ENCODE assay signal across 34 cellular contexts in the genomic region with DNA sequence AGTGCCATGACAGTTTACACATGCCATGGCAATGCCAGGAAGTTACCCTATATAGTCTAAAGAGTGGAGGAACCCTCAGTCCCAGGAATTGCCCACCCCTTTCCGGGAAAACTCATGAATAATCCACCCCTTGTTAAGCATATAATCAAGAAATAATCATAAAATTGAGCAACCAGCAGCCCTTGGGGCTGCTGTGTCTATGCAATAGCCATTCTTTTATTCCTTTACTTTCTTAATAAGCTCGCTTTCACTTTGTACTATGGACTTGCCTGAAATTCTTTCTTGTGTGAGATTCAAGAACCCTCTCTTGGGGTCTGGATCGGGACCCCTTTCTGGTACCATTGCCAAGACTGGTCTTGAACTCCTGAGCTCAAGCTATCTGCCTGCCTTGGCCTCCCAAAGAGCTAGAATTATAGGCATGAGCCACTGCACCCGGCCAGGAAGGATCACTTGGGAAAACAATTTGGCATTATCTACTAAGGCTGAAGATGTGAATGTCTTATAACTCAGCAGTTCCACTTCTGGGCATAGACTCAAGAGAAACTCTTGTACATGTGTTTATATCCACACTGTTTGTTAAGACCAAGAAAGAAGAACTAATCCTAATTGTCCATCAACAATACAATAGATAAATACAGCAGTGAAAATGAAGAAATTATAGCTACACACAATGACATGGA.
"Had no signal": no experiment of that assay in that cellular context is flagged by ENCODE, and none has a peak within 500 bp of the region (broad histone marks: within the 10 kb centered on the region; RNA-seq: fewer than 3 reads in every experiment).

No MANE protein-coding gene starts in this region.

- ATAC-seq: activated CD4-positive, CD25-positive, alpha-beta regulatory T cell treated with anti-CD3 and anti-CD28 coated beads, Interleukin-2, amount 50 U/mL, for 24 hours; activated CD8-positive, alpha-beta T cell treated with anti-CD3 and anti-CD28 coated beads for 36 hours; activated T-cell treated with anti-CD3 and anti-CD28 coated beads, Interleukin-2, amount 50 U/mL, for 4 hours; activated T-helper 17 cell treated with anti-CD3 and anti-CD28 coated beads, Interleukin-2, amount 50 U/mL, for 72 hours; foreskin keratinocyte; gastrocnemius medialis; T-helper 17 cell had no signal

- H3K27me3 Mint-ChIP-seq: brain had no signal

- H3K36me3 ChIP-seq: adrenal gland, ascending aorta, breast epithelium, cardiac muscle cell, colonic mucosa, esophagus squamous epithelium, gastrocnemius medialis, WERI-Rb-1 had no signal

- H3K27ac ChIP-seq: adrenal gland, ascending aorta, breast epithelium, cardiac muscle cell, colonic mucosa, epithelial cell of prostate, esophagus squamous epithelium, foreskin keratinocyte, gastrocnemius medialis, WERI-Rb-1 had no signal

- H3K4me1 ChIP-seq: ascending aorta, breast epithelium, colonic mucosa, esophagus squamous epithelium, foreskin keratinocyte, gastrocnemius medialis had no signal

- H3K4me1 Mint-ChIP-seq: activated B cell treated with CpG ODN at 0.5 μM for 24 hours; activated T-helper 17 cell treated with anti-CD3 and anti-CD28 coated beads, Interleukin-2, amount 50 U/mL, for 72 hours; brain; T-helper 17 cell had no signal

- H3K9me3 ChIP-seq: adrenal gland, ascending aorta, colonic mucosa, esophagus squamous epithelium, gastrocnemius medialis had no signal

- H3K27me3 ChIP-seq: adrenal gland, ascending aorta, breast epithelium, cardiac muscle cell, colonic mucosa, esophagus squamous epithelium, gastrocnemius medialis had no signal

- H3K36me3 Mint-ChIP-seq: brain had no signal

- H3K27ac Mint-ChIP-seq: activated B cell treated with CpG ODN at 0.5 μM for 24 hours; activated CD8-positive, alpha-beta T cell treated with anti-CD3 and anti-CD28 coated beads for 36 hours; activated naive CD8-positive, alpha-beta T cell; activated T-helper 17 cell treated with anti-CD3 and anti-CD28 coated beads, Interleukin-2, amount 50 U/mL, for 72 hours; brain; T-helper 17 cell; T-helper 2 cell treated with Interferon-gamma antibody and Interleukin-4, amounts not matched to agents 5 μg/mL and 100 μg/mL, for 36 hours had no signal

- DNase-seq: activated B cell treated with CpG ODN at 0.5 μM for 24 hours; activated CD4-positive, alpha-beta T cell treated with anti-CD3 and anti-CD28 coated beads for 48 hours; activated CD4-positive, alpha-beta T cell treated with anti-CD3 and anti-CD28 coated beads, Interleukin-2, amount 50 U/mL, for 1 hour; activated CD4-positive, alpha-beta T cell treated with anti-CD3 and anti-CD28 coated beads, Interleukin-2, amount 50 U/mL, for 48 hours; activated CD8-positive, alpha-beta memory T cell treated with anti-CD3 and anti-CD28 coated beads for 24 hours; activated CD8-positive, alpha-beta T cell treated with anti-CD3 and anti-CD28 coated beads for 36 hours; activated effector memory CD4-positive, alpha-beta T cell treated with Interleukin-2 at 50 U/mL for 16 hours; activated gamma-delta T cell treated with Interleukin-2 at 50 U/mL for 16 hours; activated naive CD4-positive, alpha-beta T cell treated with anti-CD3 and anti-CD28 coated beads, Interleukin-2, amount 50 U/mL, for 16 hours; activated naive CD4-positive, alpha-beta T cell treated with Interleukin-2 at 50 U/mL for 16 hours; activated T-cell treated with anti-CD3 and anti-CD28 coated beads, Interleukin-2, amount 50 U/mL, for 4 hours; adrenal gland; amygdala; central memory CD4-positive, alpha-beta T cell; cerebellar nuclear complex; colonic mucosa; effector CD8-positive, alpha-beta T cell; esophagus squamous epithelium; foreskin keratinocyte; gastrocnemius medialis; glutamatergic neuron; T-helper 1 cell; T-helper 17 cell; T1000; WERI-Rb-1 had no signal

- H3K4me3 Mint-ChIP-seq: activated B cell treated with CpG ODN at 0.5 μM for 24 hours; activated CD8-positive, alpha-beta T cell treated with anti-CD3 and anti-CD28 coated beads for 36 hours; activated naive CD8-positive, alpha-beta T cell; activated T-cell treated with anti-CD3 and anti-CD28 coated beads, Interleukin-2, amount 50 U/mL, for 4 hours; activated T-helper 17 cell treated with anti-CD3 and anti-CD28 coated beads, Interleukin-2, amount 50 U/mL, for 72 hours; brain; T-helper 17 cell; T-helper 2 cell treated with Interferon-gamma antibody and Interleukin-4, amounts not matched to agents 5 μg/mL and 100 μg/mL, for 36 hours had no signal

- H3K4me3 ChIP-seq: adrenal gland, ascending aorta, breast epithelium, cardiac muscle cell, colonic mucosa, esophagus squamous epithelium, gastrocnemius medialis had no signal
